24 cellular contexts compared by ENCODE assay signal in genomic region chr2:210315015-210315807, GRCh38.
"Had no signal": no experiment of that assay in that cellular context is flagged by ENCODE, and none has a peak within 500 bp of the region (broad histone marks: within the 10 kb centered on the region; RNA-seq: fewer than 3 reads in every experiment).

Gene MYL1 (minus strand): TSS chr2:210315174. CDS start chr2:210315042, 132 bp downstream.

- H3K9me3 Mint-ChIP-seq: activated CD4-positive, alpha-beta T cell treated with anti-CD3 and anti-CD28 coated beads, Interleukin-2, amount 10 ng/mL, durations not matched to agents 24 days and 14 days; activated naive CD4-positive, alpha-beta T cell treated with anti-CD3 and anti-CD28 coated beads, Interleukin-2, amount 50 U/mL, for 24 hours; activated T-cell treated with anti-CD3 and anti-CD28 coated beads, Interleukin-2, amount 50 U/mL, for 24 hours; activated T-helper 1 cell treated with anti-CD3 and anti-CD28 coated beads, Interleukin-12 subunit alpha, Interleukin-12 subunit beta, Interleukin-2, Interleukin-4 antibody, amounts not matched to agents 30 ng/mL and 10 ng/mL and 1 ng/mL, durations not matched to agents 14 hours and 24 hours and 36 hours; brain; T-helper 1 cell treated with Interleukin-12 subunit alpha and Interleukin-12 subunit beta and Interleukin-4 antibody, amounts not matched to agents 30 μg/mL and 1 μg/mL, for 36 hours; WTC11 had no signal

- H3K4me1 ChIP-seq: SJSA1 had no signal

- DNase-seq: activated CD4-positive, alpha-beta T cell treated with anti-CD3 and anti-CD28 coated beads, Interleukin-2, amount 10 ng/mL, durations not matched to agents 24 days and 14 days; activated CD4-positive, alpha-beta T cell treated with anti-CD3 and anti-CD28 coated beads, Interleukin-2, amount 50 U/mL, for 48 hours; activated CD4-positive, CD25-positive, alpha-beta regulatory T cell treated with anti-CD3 and anti-CD28 coated beads, Interleukin-2, amount 50 U/mL, for 72 hours; activated CD8-positive, alpha-beta memory T cell treated with anti-CD3 and anti-CD28 coated beads, Interleukin-2, amount 10 ng/mL, durations not matched to agents 7 days and 5 days; activated effector memory CD4-positive, alpha-beta T cell treated with Interleukin-2 at 50 U/mL for 16 hours; activated naive CD4-positive, alpha-beta T cell; activated T-cell treated with anti-CD3 and anti-CD28 coated beads, Interleukin-2, amount 50 U/mL, for 24 hours; aorta; Kasumi-1; KBM-7; NCI-H146; NCI-H187 treated with DMSO at 0.1 percent for 48 hours; NCI-H2171; NCI-H2227 treated with DMSO at 0.1 percent for 48 hours; NCI-H446 treated with DMSO at 0.1 percent for 48 hours; NCI-H524 treated with DMSO at 0.1 percent for 48 hours; NCI-H774 had no signal

- H3K36me3 Mint-ChIP-seq: activated CD8-positive, alpha-beta memory T cell treated with anti-CD3 and anti-CD28 coated beads, Interleukin-2, amount 10 ng/mL, durations not matched to agents 7 days and 5 days; activated naive CD4-positive, alpha-beta T cell treated with anti-CD3 and anti-CD28 coated beads, Interleukin-2, amount 50 U/mL, for 24 hours; brain; WTC11 had no signal

- H3K9me3 ChIP-seq: SJSA1 had no signal

- H3K27ac Mint-ChIP-seq: activated CD4-positive, alpha-beta T cell treated with anti-CD3 and anti-CD28 coated beads, Interleukin-2, amount 10 ng/mL, durations not matched to agents 24 days and 14 days; activated CD8-positive, alpha-beta memory T cell treated with anti-CD3 and anti-CD28 coated beads, Interleukin-2, amount 10 ng/mL, durations not matched to agents 7 days and 5 days; activated naive CD4-positive, alpha-beta T cell treated with anti-CD3 and anti-CD28 coated beads, Interleukin-2, amount 50 U/mL, for 24 hours; activated T-cell treated with anti-CD3 and anti-CD28 coated beads, Interleukin-2, amount 50 U/mL, for 24 hours; activated T-helper 1 cell treated with anti-CD3 and anti-CD28 coated beads, Interleukin-12 subunit alpha, Interleukin-12 subunit beta, Interleukin-2, Interleukin-4 antibody, amounts not matched to agents 30 ng/mL and 10 ng/mL and 1 ng/mL, durations not matched to agents 14 hours and 24 hours and 36 hours; T-helper 1 cell treated with Interleukin-12 subunit alpha and Interleukin-12 subunit beta and Interleukin-4 antibody, amounts not matched to agents 30 μg/mL and 1 μg/mL, for 36 hours; WTC11 had no signal

- H3K27me3 ChIP-seq: SJSA1 had no signal

- ATAC-seq: activated CD8-positive, alpha-beta memory T cell treated with anti-CD3 and anti-CD28 coated beads, Interleukin-2, amount 10 ng/mL, durations not matched to agents 7 days and 5 days; Right ventricle myocardium inferior; WTC11 had no signal

- H3K4me3 Mint-ChIP-seq: activated CD4-positive, alpha-beta T cell treated with anti-CD3 and anti-CD28 coated beads, Interleukin-2, amount 10 ng/mL, durations not matched to agents 24 days and 14 days; activated CD8-positive, alpha-beta memory T cell treated with anti-CD3 and anti-CD28 coated beads, Interleukin-2, amount 10 ng/mL, durations not matched to agents 7 days and 5 days; activated naive CD4-positive, alpha-beta T cell treated with anti-CD3 and anti-CD28 coated beads, Interleukin-2, amount 50 U/mL, for 24 hours; activated T-cell treated with anti-CD3 and anti-CD28 coated beads, Interleukin-2, amount 50 U/mL, for 24 hours; activated T-helper 1 cell treated with anti-CD3 and anti-CD28 coated beads, Interleukin-12 subunit alpha, Interleukin-12 subunit beta, Interleukin-2, Interleukin-4 antibody, amounts not matched to agents 30 ng/mL and 10 ng/mL and 1 ng/mL, durations not matched to agents 14 hours and 24 hours and 36 hours; T-helper 1 cell treated with Interleukin-12 subunit alpha and Interleukin-12 subunit beta and Interleukin-4 antibody, amounts not matched to agents 30 μg/mL and 1 μg/mL, for 36 hours; WTC11 had no signal

- H3K27me3 Mint-ChIP-seq: activated CD4-positive, alpha-beta T cell treated with anti-CD3 and anti-CD28 coated beads, Interleukin-2, amount 10 ng/mL, durations not matched to agents 24 days and 14 days; activated CD8-positive, alpha-beta memory T cell treated with anti-CD3 and anti-CD28 coated beads, Interleukin-2, amount 10 ng/mL, durations not matched to agents 7 days and 5 days; activated T-cell treated with anti-CD3 and anti-CD28 coated beads, Interleukin-2, amount 50 U/mL, for 24 hours; brain had no signal

- H3K4me1 Mint-ChIP-seq: activated CD4-positive, alpha-beta T cell treated with anti-CD3 and anti-CD28 coated beads, Interleukin-2, amount 10 ng/mL, durations not matched to agents 24 days and 14 days; activated CD8-positive, alpha-beta memory T cell treated with anti-CD3 and anti-CD28 coated beads, Interleukin-2, amount 10 ng/mL, durations not matched to agents 7 days and 5 days; activated naive CD4-positive, alpha-beta T cell treated with anti-CD3 and anti-CD28 coated beads, Interleukin-2, amount 50 U/mL, for 24 hours; brain; WTC11 had no signal

- H3K36me3 ChIP-seq: SJSA1 had no signal

- H3K4me3 ChIP-seq: SJSA1 had no signal

- H3K27ac ChIP-seq: SJSA1 had no signal
